23 cellular contexts compared by ENCODE assay signal in the genomic region with DNA sequence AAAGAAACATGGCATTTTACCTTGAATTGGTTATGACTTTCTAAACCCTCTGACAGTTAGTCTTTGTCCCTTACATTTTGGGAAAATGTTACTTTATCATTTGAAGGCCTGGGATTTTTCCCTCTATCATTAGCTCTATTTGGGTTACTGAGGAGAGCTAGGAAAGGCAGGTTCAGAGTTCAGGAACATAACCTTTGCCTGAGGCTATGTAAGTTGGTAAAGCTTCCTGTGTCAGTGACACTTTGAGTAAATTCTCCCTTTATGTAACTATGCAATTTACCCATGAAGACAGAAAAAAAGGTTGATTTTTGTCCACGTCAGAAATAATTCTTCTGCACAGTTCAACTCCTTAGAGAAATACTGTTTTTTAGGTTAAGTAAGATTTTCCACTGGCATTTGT.
DNase-seq lines count a peak whose midpoint lies in the region; ATAC-seq, FAIRE-seq and TF ChIP-seq lines count a peak whose summit lies in the region.
"Had no signal": no experiment of that assay in that cellular context is flagged by ENCODE, and none has a peak within 500 bp of the region (broad histone marks: within the 10 kb centered on the region; RNA-seq: fewer than 3 reads in every experiment).

No MANE protein-coding gene starts in this region.

- no peak for TF ChIP-seq RAD21 in liver (IDR thresholded peaks at IDR 0.05)
- TF ChIP-seq RAD21 in HepG2 (CRISPR knock-in tag; IDR thresholded peaks at IDR 0.05): no peak

- H2AFZ ChIP-seq in HepG2 (ENCODE audit: low read length): no peak overlapping the region

- H3K9ac ChIP-seq in liver (ENCODE audit: low read depth in 1 of 2, low read length in 2 of 2) (peak overlapping the region in 1 of 2 donors; percentile 6), HepG2 (ENCODE audit: insufficient read depth, low read depth, low read length) (no peak overlapping the region)
- H3K9ac ChIP-seq: BLaER1 treated with 17β-estradiol and CSF1 and Interleukin-3, amounts not matched to agents 10 nM and 100 nM had no signal

- CTCF ChIA-PET in HepG2 (lab: Yijun Ruan, JAX; ENCODE audit: low intra/inter-chr PET ratio, low total read pairs): no interaction called here

- no peaks in the 10 kb centered on the region for H3K36me3 Mint-ChIP-seq in nephron (ENCODE audit: low read depth)
- H3K36me3 Mint-ChIP-seq: CD8-positive, alpha-beta T cell had no signal

- H3K27me3 Mint-ChIP-seq in nephron (ENCODE audit: low read depth): no peaks in the 10 kb centered on the region
- H3K27me3 Mint-ChIP-seq: B cell; CD4-positive, alpha-beta T cell had no signal

- H3K4me3 ChIP-seq in liver (ENCODE audit: low read depth in 1 of 3, low read length in 3 of 3) (no peak overlapping the region), HepG2 (replicated peaks in 1 of 3; ENCODE audit: insufficient read depth in 1 of 3, low read depth in 2 of 3, low read length in 3 of 3) (no peak overlapping the region), esophagus squamous epithelium (no peak overlapping the region)
- H3K4me3 ChIP-seq: BLaER1 treated with 17β-estradiol and CSF1 and Interleukin-3, amounts not matched to agents 10 nM and 100 nM had no signal

- H4K20me1 ChIP-seq in HepG2 (ENCODE audit: insufficient read depth, low read length): no peaks in the 10 kb centered on the region
- H4K20me1 ChIP-seq: BLaER1 treated with 17β-estradiol and CSF1 and Interleukin-3, amounts not matched to agents 10 nM and 100 nM had no signal

- no peak for TF ChIP-seq CTCF in liver (IDR thresholded peaks at IDR 0.05; ENCODE audit: low read depth, low read length, missing input control)
- no peak for TF ChIP-seq CTCF in HepG2 (CRISPR knock-in tag; IDR thresholded peaks at IDR 0.05)
- no peak for TF ChIP-seq CTCF in nephron (IDR thresholded peaks at IDR 0.05; ENCODE audit: unreplicated experiment in 3 of 3)
- no peak for TF ChIP-seq CTCF in esophagus squamous epithelium (IDR thresholded peaks at IDR 0.05)

- 14% methylated on average over 1 of the region's 1 CpG for WGBS in liver
- 0% methylated on average over 1 of the region's 1 CpG for whole genome bisulfite sequencing in HepG2 (ENCODE audit: low lambda C conversion rate)
- WGBS in esophagus squamous epithelium, 2 donors: 27 to 33% methylated on average over 1 of the region's 1 CpG

- in situ Hi-C loops in HepG2 (cut with HindIII; ENCODE audit: extremely low pct_ligation_motif_present, low pct_unique_long_range_greater_than_20kb): no loop called here

- no peak overlapping the region for H3K4me2 ChIP-seq in HepG2 (ENCODE audit: low read depth, low read length)
- H3K4me2 ChIP-seq: BLaER1 treated with 17β-estradiol and CSF1 and Interleukin-3, amounts not matched to agents 10 nM and 100 nM had no signal

- H3K9me3 ChIP-seq in liver (ENCODE audit: control insufficient read depth in 4 of 4, low read length in 3 of 4): no peaks in the 10 kb centered on the region
- no peaks in the 10 kb centered on the region for H3K9me3 ChIP-seq in HepG2 (ENCODE audit: low read length)
- H3K9me3 ChIP-seq in esophagus squamous epithelium: no peaks in the 10 kb centered on the region
- H3K9me3 ChIP-seq: BLaER1 treated with 17β-estradiol and CSF1 and Interleukin-3, amounts not matched to agents 10 nM and 100 nM; Caco-2 had no signal

- TF ChIP-seq POLR2A in HepG2 (IDR thresholded peaks at IDR 0.05; ENCODE audit: insufficient read depth in 1 of 2, low read depth in 2 of 2, low read length in 2 of 2) (no peak), esophagus squamous epithelium (IDR thresholded peaks at IDR 0.05) (no peak), H54 (IDR thresholded peaks at IDR 0.05; ENCODE audit: low read depth, low read length) (no peak)

- no peaks in the 10 kb centered on the region for H3K79me2 ChIP-seq in HepG2 (ENCODE audit: insufficient read depth, low read length)

- H3K27ac ChIP-seq in liver (ENCODE audit: low read depth in 1 of 2, low read length in 2 of 2) (no peak overlapping the region), HepG2 (ENCODE audit: extremely low read length, insufficient read depth, low read length) (no peak overlapping the region), esophagus squamous epithelium (no peak overlapping the region)
- H3K27ac ChIP-seq: BLaER1 treated with 17β-estradiol and CSF1 and Interleukin-3, amounts not matched to agents 10 nM and 100 nM; C4-2B had no signal

- H3K27me3 ChIP-seq in liver (ENCODE audit: control insufficient read depth in 4 of 4, insufficient read depth in 4 of 4, low read length in 3 of 4) (no peaks in the 10 kb centered on the region), HepG2 (ENCODE audit: control insufficient read depth in 1 of 2, insufficient read depth in 2 of 2, low read length in 2 of 2) (no peaks in the 10 kb centered on the region), esophagus squamous epithelium (no peaks in the 10 kb centered on the region)

- TF ChIP-seq EP300 in HepG2 (IDR thresholded peaks at IDR 0.05; ENCODE audit: low read depth in 2 of 2, low read length in 2 of 2) (no peak), HepG2 (CRISPR knock-in tag; IDR thresholded peaks at IDR 0.05; ENCODE audit: borderline replicate concordance) (no peak)

- ATAC-seq in HepG2 (no peak), left lobe of liver (peak; percentile 78)
- ATAC-seq: CD8-positive, alpha-beta T cell had no signal

- BruUV-seq in HepG2 (replicated peaks; lab: Mats Ljungman, UMichigan): no TSS peak

- FAIRE-seq in HepG2 (lab: Jason Lieb, UNC): no peak
- no peak for FAIRE-seq in RCC 7860 (lab: Jason Lieb, UNC)
- no peak for FAIRE-seq in H54 (lab: Jason Lieb, UNC)
- FAIRE-seq: A204.1, D721Med, G401.6, GM12891, GM19239 had no signal

- intact Hi-C loops in HepG2 (cut with micrococcal nuclease; ENCODE audit: unreplicated experiment): no loop called here
- intact Hi-C loops in esophagus squamous epithelium (cut with DNase I): no loop called here

- H3K4me1 ChIP-seq in liver (ENCODE audit: control insufficient read depth in 4 of 4, insufficient read depth in 4 of 4, low read length in 3 of 4) (no peaks in the 10 kb centered on the region), HepG2 (ENCODE audit: insufficient read depth, low read length) (no peaks in the 10 kb centered on the region), esophagus squamous epithelium (no peaks in the 10 kb centered on the region)
- H3K4me1 ChIP-seq: BLaER1 treated with 17β-estradiol and CSF1 and Interleukin-3, amounts not matched to agents 10 nM and 100 nM; Caco-2 had no signal

- peaks cover 2% of the 10 kb centered on the region for H3K9me3 Mint-ChIP-seq in nephron
- H3K9me3 Mint-ChIP-seq: CD4-positive, alpha-beta T cell had no signal

- POLR2A ChIA-PET in HepG2 (lab: Yijun Ruan, JAX): no interaction called here

- peaks cover 45% of the 10 kb centered on the region for H3K4me1 Mint-ChIP-seq in nephron
- H3K4me1 Mint-ChIP-seq: B cell had no signal

- no peak overlapping the region for H3K4me3 Mint-ChIP-seq in nephron
- H3K4me3 Mint-ChIP-seq: B cell; CD4-positive, alpha-beta T cell; CD8-positive, alpha-beta T cell had no signal

- H3K36me3 ChIP-seq in liver (ENCODE audit: control insufficient read depth in 4 of 4, insufficient read depth in 3 of 4, low read depth in 1 of 4, low read length in 3 of 4) (no peaks in the 10 kb centered on the region), HepG2 (replicated peaks in 1 of 2; ENCODE audit: control insufficient read depth in 1 of 2, insufficient read depth in 2 of 2, low read length in 2 of 2) (no peaks in the 10 kb centered on the region), esophagus squamous epithelium (no peaks in the 10 kb centered on the region)
- H3K36me3 ChIP-seq: BLaER1 treated with 17β-estradiol and CSF1 and Interleukin-3, amounts not matched to agents 10 nM and 100 nM had no signal

- DNase-seq in HepG2 (ENCODE audit: low spot score): no peak
- no peak for DNase-seq in left lobe of liver (ENCODE audit: low spot score)
- no peak for DNase-seq in esophagus squamous epithelium (lab: John Stamatoyannopoulos, UW)
- no peak for DNase-seq in RCC 7860 (ENCODE audit: low spot score)
- no peak for DNase-seq in H54 (ENCODE audit: insufficient read length, low spot score)
- DNase-seq: 8988T; AML-193; Caco-2; Calu3; CD4-positive, alpha-beta T cell; CD8-positive, alpha-beta T cell; DMS79 treated with DMSO at 0.1 percent for 48 hours; GF-D8 had no signal

- peak overlapping the region; percentile 7 to 90 (median 80) for H3K27ac Mint-ChIP-seq in nephron
- H3K27ac Mint-ChIP-seq: B cell; CD4-positive, alpha-beta T cell; CD8-positive, alpha-beta T cell had no signal

TF ChIP-seq in liver, 16 proteins besides CTCF, POLR2A, EP300 and RAD21:
- TF ChIP-seq NR2F2 (IDR thresholded peaks at IDR 0.05): no peak
- TF ChIP-seq FOXA1 (IDR thresholded peaks at IDR 0.05): no peak
- peak; percentile 44 to 66 for TF ChIP-seq HNF4A (conservative IDR thresholded peaks at IDR 0.05)
- peak; percentile 43 to 55 for TF ChIP-seq RXRA (IDR thresholded peaks at IDR 0.05)
- TF ChIP-seq, protein P1, sequence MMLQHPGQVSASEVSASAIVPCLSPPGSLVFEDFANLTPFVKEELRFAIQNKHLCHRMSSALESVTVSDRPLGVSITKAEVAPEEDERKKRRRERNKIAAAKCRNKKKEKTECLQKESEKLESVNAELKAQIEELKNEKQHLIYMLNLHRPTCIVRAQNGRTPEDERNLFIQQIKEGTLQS (IDR thresholded peaks at IDR 0.05): no peak
- TF ChIP-seq TAF1 (conservative IDR thresholded peaks at IDR 0.05): no peak
- TF ChIP-seq FOXA2 (IDR thresholded peaks at IDR 0.05): no peak
- TF ChIP-seq SP1 (IDR thresholded peaks at IDR 0.05): peak; percentile 24
TF ChIP-seq in liver: peak in this region for 3.

TF ChIP-seq in HepG2, 621 proteins besides CTCF, POLR2A, EP300 and RAD21:
- no peak for TF ChIP-seq BRD4 (CRISPR knock-in tag; IDR thresholded peaks at IDR 0.05)
